ENCODE assay signal across 8 cellular contexts in the genomic region with DNA sequence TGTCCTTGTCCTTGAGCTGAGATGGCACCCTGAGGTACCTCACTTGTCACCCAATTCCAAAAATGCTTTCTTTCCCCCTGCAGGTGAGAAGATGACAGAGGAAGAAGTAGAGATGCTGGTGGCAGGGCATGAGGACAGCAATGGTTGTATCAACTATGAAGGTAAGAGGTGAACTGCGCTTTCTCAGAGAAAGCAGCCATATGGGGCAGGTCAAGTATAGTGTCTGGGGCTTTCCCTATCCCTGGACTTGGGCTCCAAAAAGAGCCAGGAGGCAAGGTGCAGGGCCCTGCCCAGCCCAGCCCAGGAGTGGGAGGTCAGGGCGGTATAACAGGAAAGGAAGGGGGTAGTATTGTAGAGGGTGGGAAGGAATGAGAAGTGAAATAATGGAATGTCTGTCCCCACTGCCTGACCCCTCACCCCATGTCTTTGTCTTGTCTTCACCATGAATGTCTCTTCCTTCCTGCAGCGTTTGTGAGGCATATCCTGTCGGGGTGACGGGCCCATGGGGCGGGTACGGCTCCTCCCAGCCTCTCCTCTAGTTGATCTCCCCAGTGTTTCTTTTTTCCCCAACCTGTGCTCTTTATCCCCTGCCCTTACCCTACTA. TPM values are rescaled to one million over a fixed set of nuclear protein-coding genes. Genes with fewer than 3 reads are reported as not detected.
DNase-seq lines count a peak whose midpoint lies in the region; ATAC-seq and TF ChIP-seq lines count a peak whose summit lies in the region.

No MANE protein-coding gene starts in this region.

- H3K4me1 ChIP-seq in heart left ventricle (peaks cover 4 to 46% (median 34%) of the 10 kb centered on the region in 12 donors), fibroblast of lung (ENCODE audit: control insufficient read depth, extremely low read depth, insufficient read depth, low read length) (peaks cover 14% of the 10 kb centered on the region), sigmoid colon (peaks cover 0 to 58% (median 43%) of the 10 kb centered on the region in 4 donors)

- H3K4me2 ChIP-seq in fibroblast of lung (ENCODE audit: extremely low read depth, insufficient read depth, low read length) = peak overlapping the region; percentile 90

- peaks cover 1% of the 10 kb centered on the region for H4K20me1 ChIP-seq in fibroblast of lung (ENCODE audit: control insufficient read depth, extremely low read depth, insufficient read depth, low read length)

- H3K27ac ChIP-seq in heart left ventricle (peak overlapping the region; percentile 92 to 99 (median 98)), fibroblast of lung (ENCODE audit: insufficient read depth, low read length) (peak overlapping the region; percentile 95), sigmoid colon (peak overlapping the region; percentile 93 to 99 (median 94))

- peaks cover 0 to 62% (median 59%) of the 10 kb centered on the region in 9 donors for H3K36me3 ChIP-seq in heart left ventricle
- H3K36me3 ChIP-seq in fibroblast of lung (ENCODE audit: control insufficient read depth, insufficient read depth, low read length) = peaks cover 28% of the 10 kb centered on the region
- peaks cover 35 to 58% (median 40%) of the 10 kb centered on the region in 4 donors for H3K36me3 ChIP-seq in sigmoid colon

- WGBS in heart left ventricle, 4 donors = 4 to 13% (median 12%) methylated on average over 7 of the region's 7 CpGs
- WGBS in sigmoid colon, 2 donors = 14 to 23% methylated on average over 7 of the region's 7 CpGs

- TF ChIP-seq EP300 in sigmoid colon (IDR thresholded peaks at IDR 0.05) = no peak

- H2AFZ ChIP-seq in fibroblast of lung (ENCODE audit: low read length) = no peak overlapping the region

- peak in 1 of 4 donors; percentile 1 for ATAC-seq in heart left ventricle

- H3K9ac ChIP-seq in fibroblast of lung (ENCODE audit: insufficient read depth, low read length) = peak overlapping the region; percentile 88

- DNase-seq in heart left ventricle (no peak), cardiac septum (ENCODE audit: low spot score) (no peak), activated T-cell treated with anti-CD3 and anti-CD28 coated beads for 24 hours (ENCODE audit: low read depth) (peak; percentile 35), fibroblast of lung (ENCODE audit: low read depth in 2 of 2) (peak in 1 of 2 donors; percentile 37), sigmoid colon (no peak), SKM-1 (lab: John Stamatoyannopoulos, UW; ENCODE audit: unreplicated experiment) (no peak), 8988T (no peak), retina (no peak)

- H3K4me3 ChIP-seq in heart left ventricle (peak overlapping the region; percentile 62 to 98 (median 90)), fibroblast of lung (replicated peaks in 1 of 4; ENCODE audit: control extremely low read depth in 1 of 4, insufficient read depth in 1 of 4, low read depth in 3 of 4, low read length in 4 of 4) (peak overlapping the region; percentile 53 to 97 (median 74)), sigmoid colon (peak overlapping the region; percentile 61 to 99 (median 78))

- peaks cover 39% of the 10 kb centered on the region for H3K79me2 ChIP-seq in fibroblast of lung (ENCODE audit: control insufficient read depth, insufficient read depth, low read length)

- H3K9me3 ChIP-seq in heart left ventricle (no peaks in the 10 kb centered on the region), fibroblast of lung (ENCODE audit: control insufficient read depth, insufficient read depth, low read depth, low read length) (no peaks in the 10 kb centered on the region), sigmoid colon (no peaks in the 10 kb centered on the region)

- TF ChIP-seq POLR2A in heart left ventricle (IDR thresholded peaks at IDR 0.05) = no peak
- no peak for TF ChIP-seq POLR2A in sigmoid colon (IDR thresholded peaks at IDR 0.05)

- H3K27me3 ChIP-seq in heart left ventricle = no peaks in the 10 kb centered on the region
- no peaks in the 10 kb centered on the region for H3K27me3 ChIP-seq in fibroblast of lung (ENCODE audit: control insufficient read depth, insufficient read depth, low read length)
- H3K27me3 ChIP-seq in sigmoid colon = no peaks in the 10 kb centered on the region

- intact Hi-C loops in heart left ventricle (cut with DNase I) = no loop called here
- intact Hi-C loops in cardiac septum (cut with DNase I) = no loop called here
- intact Hi-C loops in sigmoid colon (cut with DNase I) = no loop called here

- no peak for TF ChIP-seq CTCF in heart left ventricle (IDR thresholded peaks at IDR 0.05)
- TF ChIP-seq CTCF in fibroblast of lung (conservative IDR thresholded peaks at IDR 0.05 in 1 of 2, IDR thresholded peaks at IDR 0.05 in 1 of 2; ENCODE audit: low read depth in 1 of 2, low read length in 2 of 2) = no peak
- TF ChIP-seq CTCF in sigmoid colon (IDR thresholded peaks at IDR 0.05) = peak in 1 of 4 experiments; percentile 18

RNA-seq across cellular contexts. Expression of a gene that starts 2.1 kb away (rescaled TPM):
- 100 to 1,000 TPM; 355 to 949 (median 613) TPM for total RNA-seq in heart left ventricle
- 1,000 to 10,000 TPM in 1 of 2 donors, 100 to 1,000 TPM in 1; 745 to 1,383 TPM for polyA plus RNA-seq in heart left ventricle
- 792 TPM for total RNA-seq in cardiac septum
- total RNA-seq in fibroblast of lung = 1,163 and 1,517 TPM in 2 replicates
- 6,238 and 7,941 TPM in 2 replicates for polyA plus RNA-seq in fibroblast of lung
- polyA plus RNA-seq in fibroblast of lung (2012) = 4,582 and 6,828 TPM in 2 replicates
- polyA minus RNA-seq in fibroblast of lung (ENCODE audit: low replicate concordance) = 818 and 1,187 TPM in 2 replicates
- 1,000 to 10,000 TPM; 6,491 to 9,553 (median 8,571) TPM for total RNA-seq in sigmoid colon
- 1,000 to 10,000 TPM; 3,150 to 7,537 (median 5,524) TPM for polyA plus RNA-seq in sigmoid colon

RNA-seq across cellular contexts. Expression of a gene that starts 7.9 kb away (rescaled TPM):
- 10 to 100 TPM; 30.1 to 55.2 (median 41.1) TPM for total RNA-seq in heart left ventricle
- polyA plus RNA-seq in heart left ventricle = 10 to 100 TPM; 27.5 to 65.9 TPM
- 37.6 TPM for total RNA-seq in cardiac septum
- total RNA-seq in fibroblast of lung = 71.7 and 98.6 TPM in 2 replicates
- polyA plus RNA-seq in fibroblast of lung = 87.7 and 99.1 TPM in 2 replicates
- 163 and 171 TPM in 2 replicates for polyA plus RNA-seq in fibroblast of lung (2012)
- polyA minus RNA-seq in fibroblast of lung (ENCODE audit: low replicate concordance) = 40.3 and 69.5 TPM in 2 replicates
- total RNA-seq in sigmoid colon = 10 to 100 TPM; 37.7 to 90.6 (median 64.1) TPM
- polyA plus RNA-seq in sigmoid colon = 10 to 100 TPM; 26.4 to 63.7 (median 32.3) TPM

RNA-seq across cellular contexts. Expression of a gene that starts 29.0 kb away (rescaled TPM):
- 10 to 100 TPM; 48.6 to 83.5 (median 66.2) TPM for total RNA-seq in heart left ventricle
- polyA plus RNA-seq in heart left ventricle = 10 to 100 TPM; 21.4 to 27.6 TPM
- 71.5 TPM for total RNA-seq in cardiac septum
- 55.5 and 70.8 TPM in 2 replicates for total RNA-seq in fibroblast of lung
- 60.2 and 69.6 TPM in 2 replicates for polyA plus RNA-seq in fibroblast of lung
- polyA plus RNA-seq in fibroblast of lung (2012) = 49.2 and 50.4 TPM in 2 replicates
- 64.1 and 69.7 TPM in 2 replicates for polyA minus RNA-seq in fibroblast of lung (ENCODE audit: low replicate concordance)
- total RNA-seq in sigmoid colon = 100 to 1,000 TPM in 1 of 4 donors, 10 to 100 TPM in 3; 55.7 to 135 (median 70.7) TPM
- polyA plus RNA-seq in sigmoid colon = 10 to 100 TPM; 18.0 to 44.4 (median 18.3) TPM

RNA-seq across cellular contexts. Expression of a gene that starts 32.2 kb away (rescaled TPM):
- 10 to 100 TPM; 26.8 to 81.1 (median 43.4) TPM for total RNA-seq in heart left ventricle
- 10 to 100 TPM; 17.0 to 67.3 TPM for polyA plus RNA-seq in heart left ventricle
- 36.2 TPM for total RNA-seq in cardiac septum
- total RNA-seq in fibroblast of lung = 261 and 446 TPM in 2 replicates
- 182 and 260 TPM in 2 replicates for polyA plus RNA-seq in fibroblast of lung
- polyA plus RNA-seq in fibroblast of lung (2012) = 135 and 167 TPM in 2 replicates
- polyA minus RNA-seq in fibroblast of lung (ENCODE audit: low replicate concordance) = 837 and 884 TPM in 2 replicates
- 100 to 1,000 TPM in 1 of 4 donors, 10 to 100 TPM in 3; 67.6 to 102 (median 88.7) TPM for total RNA-seq in sigmoid colon
- polyA plus RNA-seq in sigmoid colon = 10 to 100 TPM in 2 of 3 donors, 1 to 10 TPM in 1; 9.0 to 73.9 (median 13.8) TPM

RNA-seq across cellular contexts. Expression of a gene that starts 42.2 kb away (rescaled TPM):
- total RNA-seq in heart left ventricle (1 to 10 TPM; 2.7 to 6.4 (median 4.9) TPM), cardiac septum (6.0 TPM), fibroblast of lung (5.6 and 7.2 TPM in 2 replicates), sigmoid colon (1 to 10 TPM; 3.9 to 6.9 (median 4.8) TPM)
- polyA plus RNA-seq in heart left ventricle (1 to 10 TPM; 3.5 to 3.9 TPM), fibroblast of lung (1.8 and 1.9 TPM in 2 replicates), sigmoid colon (1 to 10 TPM; 1.2 to 3.8 (median 1.4) TPM)
- polyA plus RNA-seq in fibroblast of lung (2012) = 1.9 and 3.5 TPM in 2 replicates
- polyA minus RNA-seq in fibroblast of lung (ENCODE audit: low replicate concordance) = 2.9 and 4.0 TPM in 2 replicates
